ENCODE assay signal across 19 cellular contexts in the genomic region with DNA sequence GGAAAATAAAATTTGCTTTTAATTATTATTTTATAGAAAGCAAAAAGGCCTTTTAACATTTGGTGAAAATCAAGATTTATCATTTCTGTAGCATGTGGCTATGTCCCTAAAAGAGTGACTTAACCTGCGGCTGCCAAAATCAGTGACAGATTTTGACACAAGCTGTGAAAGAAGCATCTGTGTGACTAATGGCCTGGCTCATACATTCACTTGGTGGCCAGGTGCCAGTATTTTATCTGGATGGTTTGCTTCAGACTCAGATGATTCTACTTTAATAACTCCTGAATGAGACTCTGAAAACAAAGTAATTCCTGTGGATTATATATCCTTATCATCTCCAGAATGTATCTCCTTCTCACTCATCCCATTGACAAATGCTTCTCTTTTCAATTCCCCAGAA.
A peak's percentile ranks its signal among the peaks of the same experiment; 100 is the strongest.
DNase-seq lines count a peak whose midpoint lies in the region; ATAC-seq and TF ChIP-seq lines count a peak whose summit lies in the region.
"Had no signal": no experiment of that assay in that cellular context is flagged by ENCODE, and none has a peak within 500 bp of the region (broad histone marks: within the 10 kb centered on the region; RNA-seq: fewer than 3 reads in every experiment).

No MANE protein-coding gene starts in this region.

- TF ChIP-seq CTCF in MCF 10A (IDR thresholded peaks at IDR 0.05; ENCODE audit: unreplicated experiment): no peak
- no peak for TF ChIP-seq CTCF in breast epithelium (IDR thresholded peaks at IDR 0.05)
- no peak for TF ChIP-seq CTCF in epithelial cell of esophagus (IDR thresholded peaks at IDR 0.05; ENCODE audit: insufficient read depth, low read depth, low read length, missing control alignments)

- H3K27ac Mint-ChIP-seq in MCF 10A (ENCODE audit: low read depth, unreplicated experiment): no peak overlapping the region
- H3K27ac Mint-ChIP-seq: stimulated activated effector memory CD8-positive, alpha-beta T cell treated with anti-CD3 and anti-CD28 coated beads, Interleukin-12 subunit alpha, Interleukin-12 subunit beta, amount 100 ng/mL, for 72 hours; type B pancreatic cell had no signal

- H3K4me1 ChIP-seq in breast epithelium: no peaks in the 10 kb centered on the region
- H3K4me1 ChIP-seq: ascending aorta, Caco-2, esophagus muscularis mucosa had no signal

- H3K36me3 ChIP-seq in breast epithelium: no peaks in the 10 kb centered on the region
- H3K36me3 ChIP-seq: ascending aorta, esophagus muscularis mucosa had no signal

- DNase-seq in MCF 10A (ENCODE audit: unreplicated experiment) (peak; percentile 58), breast epithelium (ENCODE audit: low spot score in 2 of 2) (no peak), NCI-H446 treated with DMSO at 0.1 percent for 48 hours (lab: John Stamatoyannopoulos, UW) (peak; percentile 64), epithelial cell of esophagus (ENCODE audit: low read depth) (peak; percentile 26), left lobe of liver (ENCODE audit: low spot score) (no peak), middle frontal gyrus (ENCODE audit: extremely low spot score, low spot score) (no peak)
- DNase-seq in effector CD4-positive, alpha-beta T cell: no peak
- DNase-seq: activated naive CD4-positive, alpha-beta T cell treated with Interleukin-2 at 50 U/mL for 16 hours; Caco-2; IMR-90; NCI-H1092; SHP77; T-helper 2 cell had no signal

- no peak overlapping the region for H3K4me3 ChIP-seq in breast epithelium
- no peak overlapping the region for H3K4me3 ChIP-seq in epithelial cell of esophagus (ENCODE audit: low read length)
- H3K4me3 ChIP-seq: ascending aorta, esophagus muscularis mucosa, skin epidermis had no signal

- CTCF ChIA-PET in MCF 10A (lab: Yijun Ruan, JAX): interaction anchor here (0.6 kb wide), 1 partner anchor 94 kb away, joined by 5 read pairs; no protein-coding TSS in a partner anchor

- no peak overlapping the region for H3K27ac ChIP-seq in breast epithelium
- H3K27ac ChIP-seq: ascending aorta, esophagus muscularis mucosa, skin epidermis had no signal

- TF ChIP-seq POLR2A in breast epithelium (IDR thresholded peaks at IDR 0.05): no peak

- no peaks in the 10 kb centered on the region for H3K36me3 Mint-ChIP-seq in MCF 10A (ENCODE audit: insufficient read depth, unreplicated experiment)
- H3K36me3 Mint-ChIP-seq: stimulated activated effector memory CD8-positive, alpha-beta T cell treated with anti-CD3 and anti-CD28 coated beads, Interleukin-12 subunit alpha, Interleukin-12 subunit beta, amount 100 ng/mL, for 72 hours; type B pancreatic cell had no signal

- H3K27me3 ChIP-seq in breast epithelium: no peaks in the 10 kb centered on the region
- H3K27me3 ChIP-seq: ascending aorta, esophagus muscularis mucosa had no signal

- H3K9me3 Mint-ChIP-seq in MCF 10A (ENCODE audit: unreplicated experiment): no peaks in the 10 kb centered on the region
- H3K9me3 Mint-ChIP-seq: type B pancreatic cell had no signal

- intact Hi-C loops in MCF 10A (cut with micrococcal nuclease) (no loop called here), breast epithelium (cut with DNase I; ENCODE audit: low total_unique reads) (no loop called here)

- POLR2A ChIA-PET in MCF 10A (lab: Yijun Ruan, JAX): no interaction called here

- H3K4me3 Mint-ChIP-seq in MCF 10A (ENCODE audit: unreplicated experiment): no peak overlapping the region
- H3K4me3 Mint-ChIP-seq: stimulated activated effector memory CD8-positive, alpha-beta T cell treated with anti-CD3 and anti-CD28 coated beads, Interleukin-12 subunit alpha, Interleukin-12 subunit beta, amount 100 ng/mL, for 72 hours; type B pancreatic cell had no signal

- H3K9me3 ChIP-seq in breast epithelium: no peaks in the 10 kb centered on the region
- H3K9me3 ChIP-seq: ascending aorta, Caco-2, esophagus muscularis mucosa had no signal

- H3K4me1 Mint-ChIP-seq in MCF 10A (ENCODE audit: insufficient read depth, unreplicated experiment): no peaks in the 10 kb centered on the region
- H3K4me1 Mint-ChIP-seq: stimulated activated effector memory CD8-positive, alpha-beta T cell treated with anti-CD3 and anti-CD28 coated beads, Interleukin-12 subunit alpha, Interleukin-12 subunit beta, amount 100 ng/mL, for 72 hours had no signal

- no peaks in the 10 kb centered on the region for H3K27me3 Mint-ChIP-seq in MCF 10A (ENCODE audit: insufficient read depth, unreplicated experiment)

- no TSS peak for BruUV-seq in MCF 10A (replicated peaks; lab: Mats Ljungman, UMichigan)

- ATAC-seq in left lobe of liver: no peak
- ATAC-seq in HG03095 (IDR thresholded peaks at IDR 0.05; ENCODE audit: unreplicated experiment): no peak
- ATAC-seq: stimulated activated effector memory CD8-positive, alpha-beta T cell treated with anti-CD3 and anti-CD28 coated beads, Interleukin-12 subunit alpha, Interleukin-12 subunit beta, amount 100 ng/mL, for 72 hours had no signal

Comparison
In these comparisons a context has a peak if more than half of its experiments do, and no peak if none do; other contexts are left out.
1. DNase-seq: peak in MCF 10A (single experiment), NCI-H446 treated with DMSO at 0.1 percent for 48 hours (single experiment) and epithelial cell of esophagus (single experiment); none in breast epithelium (0 of 2), left lobe of liver (single experiment), effector CD4-positive, alpha-beta T cell (single experiment) and middle frontal gyrus (single experiment).